In genomic region chr6:12150812-12151432, GRCh38 we compare ENCODE assay signal across 8 cellular contexts.
A peak's percentile ranks its signal among the peaks of the same experiment; 100 is the strongest.
DNase-seq lines count a peak whose midpoint lies in the region; ATAC-seq and TF ChIP-seq lines count a peak whose summit lies in the region.

No MANE protein-coding gene starts in this region.

- no peak for TF ChIP-seq POLR2A in prostate gland (IDR thresholded peaks at IDR 0.05)

- intact Hi-C loops in heart right ventricle (cut with DNase I) = loop anchor here in 1 of 10 donors (10.0 kb wide), 1 partner anchor 454 kb away; no protein-coding TSS in a partner anchor
- intact Hi-C loops in left cardiac atrium (cut with DNase I) = no loop called here
- intact Hi-C loops in prostate gland (cut with DNase I) = no loop called here

- 67 to 70% methylated on average over 7 of the region's 7 CpGs for WGBS in heart right ventricle, 2 donors
- WGBS in prostate gland = 53% methylated on average over 7 of the region's 7 CpGs

- H3K4me1 ChIP-seq in heart right ventricle (no peaks in the 10 kb centered on the region), prostate gland (replicated peaks) (no peaks in the 10 kb centered on the region)

- peaks cover 0 to 3% (median 0%) of the 10 kb centered on the region in 11 donors for H3K9me3 ChIP-seq in heart right ventricle
- no peaks in the 10 kb centered on the region for H3K9me3 ChIP-seq in prostate gland

- H3K36me3 ChIP-seq in heart right ventricle (peaks cover 0 to 7% (median 0%) of the 10 kb centered on the region in 9 donors), prostate gland (no peaks in the 10 kb centered on the region)

- TF ChIP-seq CTCF in heart right ventricle (IDR thresholded peaks at IDR 0.05) (peak in 7 of 9 donors; percentile 24 to 50 (median 38)), epithelial cell of esophagus (IDR thresholded peaks at IDR 0.05; ENCODE audit: insufficient read depth, low read depth, low read length, missing control alignments) (peak; percentile 86), prostate gland (IDR thresholded peaks at IDR 0.05) (peak in 3 of 4 experiments; percentile 27 to 55 (median 39))

- H3K27me3 ChIP-seq in heart right ventricle = no peaks in the 10 kb centered on the region
- H3K27me3 ChIP-seq in prostate gland (replicated peaks; ENCODE audit: insufficient read depth) = no peaks in the 10 kb centered on the region

- DNase-seq in heart right ventricle (no peak), left cardiac atrium (no peak), T follicular helper cell (ENCODE audit: low read depth) (peak; percentile 15), epithelial cell of esophagus (ENCODE audit: low read depth) (peak; percentile 61), prostate gland (ENCODE audit: low spot score) (peak; percentile 21)
- no peak for DNase-seq in activated CD4-positive, CD25-positive, alpha-beta regulatory T cell treated with anti-CD3 and anti-CD28 coated beads, Interleukin-2, amount 50 U/mL, for 72 hours

- no peak overlapping the region for H3K4me3 ChIP-seq in heart right ventricle
- no peak overlapping the region for H3K4me3 ChIP-seq in epithelial cell of esophagus (ENCODE audit: low read length)
- H3K4me3 ChIP-seq in prostate gland = no peak overlapping the region

- H3K27ac ChIP-seq in heart right ventricle (no peak overlapping the region), prostate gland (no peak overlapping the region)

- no peak for ATAC-seq in heart right ventricle
- ATAC-seq in left cardiac atrium = no peak
- no peak for ATAC-seq in HG02970 (IDR thresholded peaks at IDR 0.05; ENCODE audit: low FRiP score, unreplicated experiment)
- ATAC-seq in HG03175 (IDR thresholded peaks at IDR 0.05; ENCODE audit: unreplicated experiment) = no peak

Comparison
In these comparisons a context has a peak if more than half of its experiments do, and no peak if none do; other contexts are left out.
1. DNase-seq: peak in T follicular helper cell (single experiment), epithelial cell of esophagus (single experiment) and prostate gland (single experiment); none in heart right ventricle (0 of 2), left cardiac atrium (single experiment) and activated CD4-positive, CD25-positive, alpha-beta regulatory T cell treated with anti-CD3 and anti-CD28 coated beads, Interleukin-2, amount 50 U/mL, for 72 hours (single experiment).
2. Peak in every context shown above with its lines, with median percentiles within 50 percentile points of each other: CTCF ChIP-seq.